Comparison of ENCODE assay signal across 16 cellular contexts in the genomic region with DNA sequence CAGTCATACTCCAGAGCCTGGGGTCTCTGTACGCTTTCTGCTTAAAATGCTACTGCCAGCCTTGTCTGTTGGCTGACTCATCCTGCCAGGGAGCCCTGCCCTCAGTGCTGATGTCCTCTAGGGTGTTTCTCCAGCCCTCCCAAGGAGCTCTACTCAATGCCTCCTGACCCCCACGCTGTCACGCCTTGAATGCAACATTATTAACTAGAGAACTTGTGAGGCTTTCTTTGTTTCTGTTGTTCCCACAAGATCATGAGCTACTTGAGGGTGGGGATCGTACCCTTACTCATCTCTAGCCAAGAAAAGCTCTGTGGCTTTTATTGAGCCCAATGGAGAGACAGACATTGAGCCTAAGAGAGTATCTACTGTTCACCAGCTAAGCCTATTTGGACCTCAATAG. TPM values are rescaled to one million over a fixed set of nuclear protein-coding genes. Genes with fewer than 3 reads are reported as not detected.
DNase-seq lines count a peak whose midpoint lies in the region; TF ChIP-seq lines count a peak whose summit lies in the region.
"Had no signal": no experiment of that assay in that cellular context is flagged by ENCODE, and none has a peak within 500 bp of the region (broad histone marks: within the 10 kb centered on the region; RNA-seq: fewer than 3 reads in every experiment).

No MANE protein-coding gene starts in this region.

- BruUV-seq in PC-9 (replicated peaks; lab: Mats Ljungman, UMichigan) = no TSS peak

- peaks cover 5% of the 10 kb centered on the region; the same call in 1 of the 2 replicates for H3F3A ChIP-seq in PC-9 (ENCODE audit: insufficient read depth, low read depth)

- H2AFZ ChIP-seq in parathyroid adenoma (no peak overlapping the region), PC-9 (no peak overlapping the region)
- H2AFZ ChIP-seq: GM23338 had no signal

- TF ChIP-seq CTCF in parathyroid adenoma (IDR thresholded peaks at IDR 0.05) (no peak), breast epithelium (IDR thresholded peaks at IDR 0.05) (no peak), left ventricle myocardium inferior (IDR thresholded peaks at IDR 0.05; ENCODE audit: borderline replicate concordance) (no peak), PC-9 (conservative IDR thresholded peaks at IDR 0.05) (no peak)

- intact Hi-C loops in breast epithelium (cut with DNase I; ENCODE audit: low total_unique reads) = no loop called here
- intact Hi-C loops in left ventricle myocardium inferior (cut with micrococcal nuclease) = no loop called here
- intact Hi-C loops in PC-9 (cut with micrococcal nuclease; ENCODE audit: unreplicated experiment) = no loop called here

- H3K9me3 ChIP-seq in BLaER1 (peaks cover 76% of the 10 kb centered on the region), parathyroid adenoma (ENCODE audit: control insufficient read depth, low read length) (no peaks in the 10 kb centered on the region), breast epithelium (no peaks in the 10 kb centered on the region), left ventricle myocardium inferior (replicated peaks) (no peaks in the 10 kb centered on the region), PC-9 (ENCODE audit: insufficient read depth, low read depth) (no peaks in the 10 kb centered on the region)

- H3K79me2 ChIP-seq in parathyroid adenoma (peaks cover 41% of the 10 kb centered on the region), PC-9 (ENCODE audit: low read depth) (peaks cover 8% of the 10 kb centered on the region; the same call in 1 of the 2 replicates)

- H3K36me3 ChIP-seq in BLaER1 (peaks cover 70% of the 10 kb centered on the region), parathyroid adenoma (ENCODE audit: control insufficient read depth, insufficient read depth, low read length) (no peaks in the 10 kb centered on the region), breast epithelium (no peaks in the 10 kb centered on the region), left ventricle myocardium inferior (no peaks in the 10 kb centered on the region), PC-9 (ENCODE audit: low read depth) (no peaks in the 10 kb centered on the region)

- H3K4me2 ChIP-seq in BLaER1 = no peak overlapping the region
- H3K4me2 ChIP-seq in parathyroid adenoma (ENCODE audit: low read length) = peak overlapping the region; percentile 47
- H3K4me2 ChIP-seq in PC-9 = no peak overlapping the region
- H3K4me2 ChIP-seq: GM23338 had no signal

- H3K4me1 ChIP-seq in BLaER1 (peaks cover 42% of the 10 kb centered on the region), parathyroid adenoma (peaks cover 63% of the 10 kb centered on the region), breast epithelium (no peaks in the 10 kb centered on the region), left ventricle myocardium inferior (peaks cover 27% of the 10 kb centered on the region), PC-9 (replicated peaks; ENCODE audit: insufficient read depth) (peaks cover 22% of the 10 kb centered on the region)

- H3K27ac ChIP-seq in BLaER1 = peak overlapping the region; percentile 16; the same call in 1 of the 2 replicates
- H3K27ac ChIP-seq in parathyroid adenoma = peak overlapping the region; percentile 98
- peak overlapping the region in 1 of 2 donors; percentile 25 for H3K27ac ChIP-seq in breast epithelium
- no peak overlapping the region for H3K27ac ChIP-seq in left ventricle myocardium inferior (replicated peaks)
- no peak overlapping the region for H3K27ac ChIP-seq in PC-9
- H3K27ac ChIP-seq: BLaER1 treated with 17β-estradiol and CSF1 and Interleukin-3, amounts not matched to agents 10 nM and 100 nM had no signal

- no peak for TF ChIP-seq POLR2A in breast epithelium (IDR thresholded peaks at IDR 0.05)

- DNase-seq in RPMI7951 (ENCODE audit: low read depth) (peak; percentile 52), foreskin melanocyte (peak; percentile 98), breast epithelium (ENCODE audit: low spot score in 2 of 2) (no peak), DMS53 (lab: John Stamatoyannopoulos, UW) (no peak), left ventricle myocardium inferior (no peak), PC-9 (no peak)
- DNase-seq: 8988T; AML-193; CD4-positive, CD25-positive, alpha-beta regulatory T cell; DMS79 treated with DMSO at 0.1 percent for 48 hours; EL; H7 had no signal

- no peaks in the 10 kb centered on the region for H3K9me2 ChIP-seq in PC-9 (ENCODE audit: insufficient read depth)

- peak overlapping the region; percentile 22; the same call in 1 of the 2 replicates for H3K4me3 ChIP-seq in BLaER1
- H3K4me3 ChIP-seq in parathyroid adenoma (ENCODE audit: low read depth, low read length) = no peak overlapping the region
- H3K4me3 ChIP-seq in breast epithelium = no peak overlapping the region
- no peak overlapping the region for H3K4me3 ChIP-seq in left ventricle myocardium inferior
- no peak overlapping the region for H3K4me3 ChIP-seq in PC-9
- H3K4me3 ChIP-seq: GM23338 had no signal

- POLR2A ChIA-PET in PC-9 (lab: Charles Lee; ENCODE audit: unreplicated experiment) = interaction anchor here (0.7 kb wide), 1 partner anchor 937 kb away, joined by 3 read pairs; no protein-coding TSS in a partner anchor

- CTCF ChIA-PET in PC-9 (lab: Charles Lee) = no interaction called here

- H3K27me3 ChIP-seq in BLaER1 (no peaks in the 10 kb centered on the region), parathyroid adenoma (ENCODE audit: control insufficient read depth, insufficient read depth, low read length) (no peaks in the 10 kb centered on the region), breast epithelium (no peaks in the 10 kb centered on the region), left ventricle myocardium inferior (ENCODE audit: low read depth) (no peaks in the 10 kb centered on the region), PC-9 (ENCODE audit: insufficient read depth, low read depth) (no peaks in the 10 kb centered on the region)
- H3K27me3 ChIP-seq: BLaER1 treated with 17β-estradiol and CSF1 and Interleukin-3, amounts not matched to agents 10 nM and 100 nM had no signal

- H3K9ac ChIP-seq in BLaER1 (no peak overlapping the region), parathyroid adenoma (no peak overlapping the region)
- H3K9ac ChIP-seq: BLaER1 treated with 17β-estradiol and CSF1 and Interleukin-3, amounts not matched to agents 10 nM and 100 nM had no signal

- H4K20me1 ChIP-seq in BLaER1 = no peaks in the 10 kb centered on the region
- H4K20me1 ChIP-seq in PC-9 (ENCODE audit: insufficient read depth) = no peaks in the 10 kb centered on the region

RNA-seq across cellular contexts. Expression of a gene that starts 20.1 kb away (rescaled TPM):
- 9.4 and 10.6 TPM in 2 replicates for total RNA-seq in RPMI7951 (2014; rRNA removed; shearing (Covaris generic))
- total RNA-seq in breast epithelium (10 to 100 TPM; 23.8 to 47.9 (median 36.9) TPM), left ventricle myocardium inferior (16.4 TPM), PC-9 (2021) (15.1 and 17.6 TPM in 2 replicates)

Comparison
In these comparisons a context has a peak if more than half of its experiments do, and no peak if none do; other contexts are left out.
1. H3K27ac ChIP-seq: peak in BLaER1 (single experiment) and parathyroid adenoma (single experiment); none in left ventricle myocardium inferior (single experiment) and PC-9 (single experiment).
2. DNase-seq: peak in RPMI7951 (single experiment) and foreskin melanocyte (single experiment); none in breast epithelium (0 of 2), DMS53 (single experiment), left ventricle myocardium inferior (single experiment) and PC-9 (0 of 2).